In genomic region chr4:86927843-86928395, GRCh38 we compare ENCODE assay signal across 8 cellular contexts. TPM values are rescaled to one million over a fixed set of nuclear protein-coding genes. Genes with fewer than 3 reads are reported as not detected.
A peak's percentile ranks its signal among the peaks of the same experiment; 100 is the strongest.
DNase-seq lines count a peak whose midpoint lies in the region; ATAC-seq and TF ChIP-seq lines count a peak whose summit lies in the region.

No MANE protein-coding gene starts in this region.

- 24% methylated on average over 2 of the region's 2 CpGs for WGBS in liver

- no peak overlapping the region for H3K4me3 Mint-ChIP-seq in activated T-helper 2 cell treated with anti-CD3 and anti-CD28 coated beads, Interferon-gamma antibody, Interleukin-2, Interleukin-4, amounts not matched to agents 10 μg/mL and 5 μg/mL and 100 μg/mL, durations not matched to agents 14 hours and 24 hours and 36 hours (ENCODE audit: low read depth)

- peak overlapping the region; percentile 25 for H3K27ac Mint-ChIP-seq in activated T-helper 2 cell treated with anti-CD3 and anti-CD28 coated beads, Interferon-gamma antibody, Interleukin-2, Interleukin-4, amounts not matched to agents 10 μg/mL and 5 μg/mL and 100 μg/mL, durations not matched to agents 14 hours and 24 hours and 36 hours

- H3K4me1 Mint-ChIP-seq in activated T-helper 2 cell treated with anti-CD3 and anti-CD28 coated beads, Interferon-gamma antibody, Interleukin-2, Interleukin-4, amounts not matched to agents 10 μg/mL and 5 μg/mL and 100 μg/mL, durations not matched to agents 14 hours and 24 hours and 36 hours (ENCODE audit: low read depth), result peaks cover 22% of the 10 kb centered on the region

- H3K36me3 ChIP-seq in liver (ENCODE audit: control insufficient read depth in 4 of 4, insufficient read depth in 3 of 4, low read depth in 1 of 4, low read length in 3 of 4), result no peaks in the 10 kb centered on the region

- peak; percentile 88 for DNase-seq in AG08395 (ENCODE audit: low spot score)
- DNase-seq in H4 (ENCODE audit: low spot score), result peak; percentile 73
- DNase-seq in activated T-helper 2 cell treated with anti-CD3 and anti-CD28 coated beads, Interferon-gamma antibody, Interleukin-2, Interleukin-4, amounts not matched to agents 10 μg/mL and 5 μg/mL and 100 μg/mL, durations not matched to agents 14 hours and 24 hours and 36 hours (ENCODE audit: low spot score), result no peak
- DNase-seq in HEK293T (ENCODE audit: extremely low spot score), result no peak
- DNase-seq in dorsolateral prefrontal cortex, result no peak
- DNase-seq in RPMI8226, result no peak

- POLR2A ChIA-PET in HEK293T (lab: Yijun Ruan, JAX), result interaction anchor here (1.0 to 1.2 kb wide), 3 partner anchors 8 to 78 kb away, joined by 3 read pairs; no protein-coding TSS in a partner anchor

- no peak overlapping the region for H3K27ac ChIP-seq in liver (ENCODE audit: low read depth in 1 of 2, low read length in 2 of 2)
- no peak overlapping the region for H3K27ac ChIP-seq in dorsolateral prefrontal cortex

- no peak for ATAC-seq in HG03097 (IDR thresholded peaks at IDR 0.05; ENCODE audit: low FRiP score, unreplicated experiment)

- no peaks in the 10 kb centered on the region for H3K27me3 ChIP-seq in liver (ENCODE audit: control insufficient read depth in 4 of 4, insufficient read depth in 4 of 4, low read length in 3 of 4)
- no peaks in the 10 kb centered on the region for H3K27me3 ChIP-seq in dorsolateral prefrontal cortex

- H3K27me3 Mint-ChIP-seq in activated T-helper 2 cell treated with anti-CD3 and anti-CD28 coated beads, Interferon-gamma antibody, Interleukin-2, Interleukin-4, amounts not matched to agents 10 μg/mL and 5 μg/mL and 100 μg/mL, durations not matched to agents 14 hours and 24 hours and 36 hours (ENCODE audit: low read depth), result no peaks in the 10 kb centered on the region

- H3K36me3 Mint-ChIP-seq in activated T-helper 2 cell treated with anti-CD3 and anti-CD28 coated beads, Interferon-gamma antibody, Interleukin-2, Interleukin-4, amounts not matched to agents 10 μg/mL and 5 μg/mL and 100 μg/mL, durations not matched to agents 14 hours and 24 hours and 36 hours (ENCODE audit: low read depth), result no peaks in the 10 kb centered on the region

- H3K9ac ChIP-seq in liver (ENCODE audit: low read depth in 1 of 2, low read length in 2 of 2), result no peak overlapping the region

- no peaks in the 10 kb centered on the region for H3K9me3 Mint-ChIP-seq in activated T-helper 2 cell treated with anti-CD3 and anti-CD28 coated beads, Interferon-gamma antibody, Interleukin-2, Interleukin-4, amounts not matched to agents 10 μg/mL and 5 μg/mL and 100 μg/mL, durations not matched to agents 14 hours and 24 hours and 36 hours

- H3K4me3 ChIP-seq in liver (ENCODE audit: low read depth in 1 of 3, low read length in 3 of 3) (no peak overlapping the region), dorsolateral prefrontal cortex (no peak overlapping the region)

- CTCF ChIA-PET in HEK293T (lab: Yijun Ruan, JAX), result interaction anchor here (0.7 kb wide), 1 partner anchor 167 kb away, joined by 5 read pairs; no protein-coding TSS in a partner anchor

- no peaks in the 10 kb centered on the region for H3K9me3 ChIP-seq in liver (ENCODE audit: control insufficient read depth in 4 of 4, low read length in 3 of 4)

- H3K4me1 ChIP-seq in liver (ENCODE audit: control insufficient read depth in 4 of 4, insufficient read depth in 4 of 4, low read length in 3 of 4), result peaks cover 0 to 3% (median 0%) of the 10 kb centered on the region in 4 donors

- TF ChIP-seq RAD21 in liver (IDR thresholded peaks at IDR 0.05), result peak in 1 of 2 donors; percentile 24

- TF ChIP-seq CTCF in liver (IDR thresholded peaks at IDR 0.05; ENCODE audit: low read depth, low read length, missing input control) (no peak), dorsolateral prefrontal cortex (IDR thresholded peaks at IDR 0.05 in 54 of 56, conservative IDR thresholded peaks at IDR 0.05 in 2 of 56; ENCODE audit: low read depth in 1 of 56, partially characterized antibody in 56 of 56) (no peak)

- intact Hi-C loops in activated T-helper 2 cell treated with anti-CD3 and anti-CD28 coated beads, Interferon-gamma antibody, Interleukin-2, Interleukin-4, amounts not matched to agents 10 μg/mL and 5 μg/mL and 100 μg/mL, durations not matched to agents 14 hours and 24 hours and 36 hours (cut with micrococcal nuclease), result no loop called here
- intact Hi-C loops in dorsolateral prefrontal cortex (cut with DNase I), result loop anchor here in 1 of 2 donors (10.0 kb wide), 1 partner anchor 307 kb away; no protein-coding TSS in a partner anchor

TF ChIP-seq in liver, 16 proteins besides CTCF, POLR2A, EP300 and RAD21:
- TF ChIP-seq RXRA (IDR thresholded peaks at IDR 0.05) (peak in 1 of 2 donors; percentile 17), MAX (IDR thresholded peaks at IDR 0.05) (no peak), TAF1 (conservative IDR thresholded peaks at IDR 0.05) (no peak), YY1 (IDR thresholded peaks at IDR 0.05) (peak; percentile 67), HNF4A (conservative IDR thresholded peaks at IDR 0.05) (peak in 1 of 2 donors; percentile 41), JUND (IDR thresholded peaks at IDR 0.05) (peak in 1 of 2 donors; percentile 51)
TF ChIP-seq in liver: peak in this region for 4.

TF ChIP-seq in HEK293T, 16 proteins besides CTCF, POLR2A, EP300 and RAD21:
- no peak for TF ChIP-seq CTBP1 (IDR thresholded peaks at IDR 0.05; ENCODE audit: borderline replicate concordance)
- no peak for TF ChIP-seq TARDBP (IDR thresholded peaks at IDR 0.05)
- TF ChIP-seq L3MBTL2 (conservative IDR thresholded peaks at IDR 0.05), result no peak
- no peak for TF ChIP-seq FOXA1 (IDR thresholded peaks at IDR 0.05)
- no peak for TF ChIP-seq FOXK2 (IDR thresholded peaks at IDR 0.05)
- no peak for TF ChIP-seq NFRKB (IDR thresholded peaks at IDR 0.05)
- no peak for TF ChIP-seq HDGF (IDR thresholded peaks at IDR 0.05; ENCODE audit: borderline replicate concordance)
- no peak for TF ChIP-seq FOXM1 (IDR thresholded peaks at IDR 0.05; ENCODE audit: borderline replicate concordance)
- TF ChIP-seq ZNF384 (IDR thresholded peaks at IDR 0.05), result no peak
- no peak for TF ChIP-seq ELF4 (IDR thresholded peaks at IDR 0.05)
- TF ChIP-seq LEF1 (IDR thresholded peaks at IDR 0.05; ENCODE audit: borderline replicate concordance), result no peak
- TF ChIP-seq SUZ12 (IDR thresholded peaks at IDR 0.05), result no peak
- no peak for TF ChIP-seq ARNT (IDR thresholded peaks at IDR 0.05)
- no peak for TF ChIP-seq SP1 (IDR thresholded peaks at IDR 0.05)
- no peak for TF ChIP-seq BHLHE40 (IDR thresholded peaks at IDR 0.05; ENCODE audit: borderline replicate concordance)

RNA-seq across cellular contexts. Expression of gene AFF1, which starts 6.9 kb away (rescaled TPM):
- total RNA-seq in H4 (2014; rRNA removed; shearing (Covaris generic)), result 5.8 and 8.9 TPM in 2 replicates
- 60.4 and 63.0 TPM in 2 replicates for total RNA-seq in activated T-helper 2 cell treated with anti-CD3 and anti-CD28 coated beads, Interferon-gamma antibody, Interleukin-2, Interleukin-4, amounts not matched to agents 10 μg/mL and 5 μg/mL and 100 μg/mL, durations not matched to agents 14 hours and 24 hours and 36 hours
- total RNA-seq in liver (10 to 100 TPM; 24.3 to 42.8 TPM), dorsolateral prefrontal cortex (10 to 100 TPM; 37.6 to 89.2 (median 55.4) TPM)
- polyA plus RNA-seq in liver, result 10 to 100 TPM in 1 of 2 donors, 1 to 10 TPM in 1; 7.2 to 18.6 TPM

RNA-seq across cellular contexts. Expression of gene C4orf36, which starts 35.7 kb away (rescaled TPM):
- 1.2 and 4.9 TPM in 2 replicates for total RNA-seq in H4 (2014; rRNA removed; shearing (Covaris generic))
- not detected in 2 replicates for total RNA-seq in activated T-helper 2 cell treated with anti-CD3 and anti-CD28 coated beads, Interferon-gamma antibody, Interleukin-2, Interleukin-4, amounts not matched to agents 10 μg/mL and 5 μg/mL and 100 μg/mL, durations not matched to agents 14 hours and 24 hours and 36 hours
- total RNA-seq in liver (not detected), dorsolateral prefrontal cortex (1 to 10 TPM in 92 of 120 experiments, under 1 TPM in 7, not detected in 21; 0.52 to 5.5 (median 2.0) TPM)
- under 1 TPM in 1 of 2 donors, not detected in 1; 0.09 TPM for polyA plus RNA-seq in liver

Comparison
In these comparisons a context has a peak if more than half of its experiments do, and no peak if none do; other contexts are left out.
1. DNase-seq: peak in AG08395 (single experiment) and H4 (single experiment); none in activated T-helper 2 cell treated with anti-CD3 and anti-CD28 coated beads, Interferon-gamma antibody, Interleukin-2, Interleukin-4, amounts not matched to agents 10 μg/mL and 5 μg/mL and 100 μg/mL, durations not matched to agents 14 hours and 24 hours and 36 hours (single experiment), HEK293T (single experiment), dorsolateral prefrontal cortex (0 of 10) and RPMI8226 (single experiment).